Comparison of ENCODE assay signal across 8 cellular contexts in the genomic region with DNA sequence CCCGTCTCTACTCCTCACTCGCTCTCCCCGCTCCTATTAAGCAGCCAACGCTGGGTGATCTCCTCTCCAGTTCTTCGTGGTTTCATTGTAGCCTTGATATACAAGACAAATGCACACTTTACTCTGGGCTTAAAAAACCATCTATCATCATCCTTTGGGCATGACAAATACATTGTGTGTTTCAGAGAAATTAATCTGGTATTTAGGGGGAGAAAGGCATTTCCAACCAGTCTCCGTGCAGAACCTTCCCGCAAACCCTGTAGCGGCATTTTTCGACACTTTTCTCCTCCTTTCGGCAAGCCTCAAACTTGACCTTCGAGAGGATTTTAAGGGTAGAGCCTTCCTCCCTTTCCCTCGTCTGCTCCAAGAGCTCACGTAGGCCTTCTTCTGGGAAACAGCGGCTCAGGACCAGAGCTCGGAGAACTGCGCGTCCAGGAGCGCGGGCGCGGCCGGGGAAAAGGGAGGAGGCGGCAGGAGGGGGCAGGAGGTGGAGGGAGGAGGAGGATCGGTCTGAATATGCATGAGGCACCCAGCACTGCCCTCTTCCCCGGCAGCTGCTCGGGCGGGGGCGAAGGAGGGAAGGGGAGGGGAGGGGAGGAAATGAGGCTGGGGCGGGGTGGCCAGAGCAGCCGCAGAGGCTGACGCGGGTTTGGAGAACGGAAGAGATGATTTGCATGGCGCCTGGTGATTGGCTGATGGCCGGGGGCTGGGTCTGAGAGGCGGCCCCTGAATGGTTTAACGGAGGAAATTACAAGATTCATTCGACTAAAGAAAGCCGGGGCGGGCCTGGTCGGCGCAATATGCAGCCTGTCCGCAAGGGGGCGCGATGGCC.
A peak's percentile ranks its signal among the peaks of the same experiment; 100 is the strongest.
DNase-seq lines count a peak whose midpoint lies in the region; FAIRE-seq and TF ChIP-seq lines count a peak whose summit lies in the region.

No MANE protein-coding gene starts in this region.

- H3K27ac ChIP-seq in HEK293 (ENCODE audit: extremely low read depth, low read depth, low read length): peak overlapping the region; percentile 73
- no peak overlapping the region for H3K27ac ChIP-seq in MM.1S (ENCODE audit: low read length)
- no peak overlapping the region for H3K27ac ChIP-seq in stomach smooth muscle (ENCODE audit: low read length)

- H3K9me2 ChIP-seq in MM.1S (replicated peaks; ENCODE audit: insufficient read depth, low read length): no peaks in the 10 kb centered on the region

- no peak for TF ChIP-seq CTCF in HEK293 (tag by site-specific recombination; IDR thresholded peaks at IDR 0.05)
- TF ChIP-seq CTCF in MM.1S (IDR thresholded peaks at IDR 0.05; ENCODE audit: low read length): peak; percentile 43

- no peaks in the 10 kb centered on the region for H4K20me1 ChIP-seq in MM.1S (ENCODE audit: insufficient read depth, low read length)

- peaks cover 6% of the 10 kb centered on the region; the same call in 1 of the 2 replicates for H3F3A ChIP-seq in MM.1S (ENCODE audit: insufficient read depth, low read length)

- CTCF ChIA-PET in HEK293 (lab: Yijun Ruan, JAX): interaction anchor here (0.6 to 1.4 kb wide), 2 partner anchors 360 to 1625 kb away, joined by 3 to 5 read pairs; no protein-coding TSS in a partner anchor

- H3K9me3 ChIP-seq in HEK293 (ENCODE audit: control insufficient read depth, insufficient read depth, low read depth, low read length): no peaks in the 10 kb centered on the region
- H3K9me3 ChIP-seq in MM.1S (replicated peaks; ENCODE audit: insufficient read depth, low read length): no peaks in the 10 kb centered on the region
- H3K9me3 ChIP-seq in neuron (ENCODE audit: low read length): no peaks in the 10 kb centered on the region
- no peaks in the 10 kb centered on the region for H3K9me3 ChIP-seq in stomach smooth muscle (ENCODE audit: control insufficient read depth in 2 of 2, low read length in 2 of 2)

- no peaks in the 10 kb centered on the region for H3K27me3 ChIP-seq in MM.1S (replicated peaks; ENCODE audit: insufficient read depth, low read length)
- peaks cover 9% of the 10 kb centered on the region for H3K27me3 ChIP-seq in neuron (ENCODE audit: insufficient read depth, low read length)
- peaks cover 43 to 59% of the 10 kb centered on the region in 2 donors for H3K27me3 ChIP-seq in stomach smooth muscle (ENCODE audit: control insufficient read depth in 1 of 2, insufficient read depth in 2 of 2, low read length in 2 of 2)

- peak; percentile 87 for DNase-seq in GDM1 (lab: John Stamatoyannopoulos, UW)
- DNase-seq in MM.1S: peak; percentile 98
- DNase-seq in SHP77 (lab: John Stamatoyannopoulos, UW): peak; percentile 96
- DNase-seq in activated gamma-delta T cell treated with Interleukin-2 at 50 U/mL for 16 hours: peak; percentile 73
- DNase-seq in frontal cortex (ENCODE audit: low spot score in 2 of 2): peak; percentile 68 to 81

- peak overlapping the region; percentile 47 for H3K4me3 ChIP-seq in HEK293 (ENCODE audit: low read depth, low read length)
- peak overlapping the region; percentile 94 for H3K4me3 ChIP-seq in MM.1S (ENCODE audit: low read length)
- H3K4me3 ChIP-seq in neuron (ENCODE audit: low read length): peak overlapping the region; percentile 53
- peak overlapping the region; percentile 70 to 78 for H3K4me3 ChIP-seq in stomach smooth muscle (ENCODE audit: low read length in 2 of 2)

- POLR2A ChIA-PET in HEK293 (lab: Yijun Ruan, JAX): interaction anchor here (0.5 to 1.0 kb wide), 10 partner anchors 11 to 873 kb away, joined by 3 to 9 read pairs (median 4); a partner anchor contains a TSS

- no peak for FAIRE-seq in frontal cortex (lab: Jason Lieb, UNC)

- no peaks in the 10 kb centered on the region for H3K4me1 ChIP-seq in HEK293 (ENCODE audit: control insufficient read depth, insufficient read depth, low read length)
- no peaks in the 10 kb centered on the region for H3K4me1 ChIP-seq in MM.1S (ENCODE audit: low read length)
- H3K4me1 ChIP-seq in neuron (ENCODE audit: insufficient read depth, low read length): peaks cover 33% of the 10 kb centered on the region
- H3K4me1 ChIP-seq in stomach smooth muscle (ENCODE audit: control insufficient read depth, insufficient read depth, low read length): peaks cover 28% of the 10 kb centered on the region

- no peaks in the 10 kb centered on the region for H3K79me2 ChIP-seq in MM.1S (ENCODE audit: low read length)

- no peaks in the 10 kb centered on the region for H3K36me3 ChIP-seq in HEK293 (ENCODE audit: control insufficient read depth in 2 of 2, insufficient read depth in 1 of 2, low read length in 2 of 2)
- H3K36me3 ChIP-seq in MM.1S (replicated peaks; ENCODE audit: insufficient read depth, low read length): no peaks in the 10 kb centered on the region
- no peaks in the 10 kb centered on the region for H3K36me3 ChIP-seq in neuron (ENCODE audit: insufficient read depth, low read length)
- no peaks in the 10 kb centered on the region for H3K36me3 ChIP-seq in stomach smooth muscle (ENCODE audit: control insufficient read depth in 2 of 2, insufficient read depth in 2 of 2, low read length in 2 of 2)

- H3K9ac ChIP-seq in MM.1S (ENCODE audit: low read length) (peak overlapping the region; percentile 65), stomach smooth muscle (ENCODE audit: low read length in 2 of 2) (peak overlapping the region; percentile 24 to 48)

- H2AFZ ChIP-seq in MM.1S (ENCODE audit: low read length) (peak overlapping the region; percentile 97), neuron (ENCODE audit: low read depth, low read length) (peak overlapping the region; percentile 56)

- peak overlapping the region; percentile 65 for H3K4me2 ChIP-seq in MM.1S (ENCODE audit: low read depth, low read length)

TF ChIP-seq in HEK293, 187 proteins besides CTCF, POLR2A, EP300 and RAD21 (continues in another document):
- TF ChIP-seq ZFHX2 (tag by site-specific recombination; conservative IDR thresholded peaks at IDR 0.05): peak; percentile 78
- TF ChIP-seq PRDM1 (tag by site-specific recombination; IDR thresholded peaks at IDR 0.05): 0 out of 2 replicates have a peak, but pooled peaks have one; percentile 16
- peak; percentile 44 for TF ChIP-seq SP7 (tag by site-specific recombination; IDR thresholded peaks at IDR 0.05)
- no peak for TF ChIP-seq ZNF792 (tag by site-specific recombination; IDR thresholded peaks at IDR 0.05)
- peak; percentile 70; the same call in 1 of the 2 replicates for TF ChIP-seq ZNF2 (tag by site-specific recombination; IDR thresholded peaks at IDR 0.05)
- peak; percentile 57 for TF ChIP-seq KLF1 (tag by site-specific recombination; IDR thresholded peaks at IDR 0.05)
- TF ChIP-seq, protein P1, sequence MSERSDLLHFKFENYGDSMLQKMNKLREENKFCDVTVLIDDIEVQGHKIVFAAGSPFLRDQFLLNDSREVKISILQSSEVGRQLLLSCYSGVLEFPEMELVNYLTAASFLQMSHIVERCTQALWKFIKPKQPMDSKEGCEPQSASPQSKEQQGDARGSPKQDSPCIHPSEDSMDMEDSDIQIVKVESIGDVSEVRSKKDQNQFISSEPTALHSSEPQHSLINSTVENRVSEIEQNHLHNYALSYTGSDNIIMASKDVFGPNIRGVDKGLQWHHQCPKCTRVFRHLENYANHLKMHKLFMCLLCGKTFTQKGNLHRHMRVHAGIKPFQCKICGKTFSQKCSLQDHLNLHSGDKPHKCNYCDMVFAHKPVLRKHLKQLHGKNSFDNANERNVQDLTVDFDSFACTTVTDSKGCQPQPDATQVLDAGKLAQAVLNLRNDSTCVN (tag by site-specific recombination; optimal IDR thresholded peaks at IDR 0.05): peak; percentile 82
- TF ChIP-seq KLF10 (tag by site-specific recombination; IDR thresholded peaks at IDR 0.05): peak; percentile 98
- TF ChIP-seq ZNF394 (tag by site-specific recombination; IDR thresholded peaks at IDR 0.05; ENCODE audit: borderline replicate concordance): no peak
- peak; percentile 52; the same call in 1 of the 2 replicates for TF ChIP-seq ZNF561 (tag by site-specific recombination; IDR thresholded peaks at IDR 0.05; ENCODE audit: borderline replicate concordance)
- peak; percentile 78 for TF ChIP-seq ZFP37 (tag by site-specific recombination; IDR thresholded peaks at IDR 0.05)
- peak; percentile 83; the same call in 1 of the 2 replicates for TF ChIP-seq ZNF548 (tag by site-specific recombination; IDR thresholded peaks at IDR 0.05)
- TF ChIP-seq ZNF585B (tag by site-specific recombination; IDR thresholded peaks at IDR 0.05): no peak
- TF ChIP-seq ZNF140 (tag by site-specific recombination; IDR thresholded peaks at IDR 0.05): no peak
- TF ChIP-seq, protein P2, sequence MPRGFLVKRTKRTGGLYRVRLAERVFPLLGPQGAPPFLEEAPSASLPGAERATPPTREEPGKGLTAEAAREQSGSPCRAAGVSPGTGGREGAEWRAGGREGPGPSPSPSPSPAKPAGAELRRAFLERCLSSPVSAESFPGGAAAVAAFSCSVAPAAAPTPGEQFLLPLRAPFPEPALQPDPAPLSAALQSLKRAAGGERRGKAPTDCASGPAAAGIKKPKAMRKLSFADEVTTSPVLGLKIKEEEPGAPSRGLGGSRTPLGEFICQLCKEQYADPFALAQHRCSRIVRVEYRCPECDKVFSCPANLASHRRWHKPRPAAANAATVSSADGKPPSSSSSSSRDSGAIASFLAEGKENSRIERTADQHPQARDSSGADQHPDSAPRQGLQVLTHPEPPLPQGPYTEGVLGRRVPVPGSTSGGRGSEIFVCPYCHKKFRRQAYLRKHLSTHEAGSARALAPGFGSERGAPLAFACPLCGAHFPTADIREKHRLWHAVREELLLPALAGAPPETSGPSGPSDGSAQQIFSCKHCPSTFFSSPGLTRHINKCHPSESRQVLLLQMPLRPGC (tag by site-specific recombination; IDR thresholded peaks at IDR 0.05): no peak
- TF ChIP-seq ZXDB (tag by site-specific recombination; IDR thresholded peaks at IDR 0.05): peak; percentile 72
- TF ChIP-seq, protein P3, sequence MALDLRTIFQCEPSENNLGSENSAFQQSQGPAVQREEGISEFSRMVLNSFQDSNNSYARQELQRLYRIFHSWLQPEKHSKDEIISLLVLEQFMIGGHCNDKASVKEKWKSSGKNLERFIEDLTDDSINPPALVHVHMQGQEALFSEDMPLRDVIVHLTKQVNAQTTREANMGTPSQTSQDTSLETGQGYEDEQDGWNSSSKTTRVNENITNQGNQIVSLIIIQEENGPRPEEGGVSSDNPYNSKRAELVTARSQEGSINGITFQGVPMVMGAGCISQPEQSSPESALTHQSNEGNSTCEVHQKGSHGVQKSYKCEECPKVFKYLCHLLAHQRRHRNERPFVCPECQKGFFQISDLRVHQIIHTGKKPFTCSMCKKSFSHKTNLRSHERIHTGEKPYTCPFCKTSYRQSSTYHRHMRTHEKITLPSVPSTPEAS (tag by site-specific recombination; IDR thresholded peaks at IDR 0.05): no peak
